ENCODE assay signal across 14 cellular contexts in genomic region chr1:90970208-90970607, GRCh38. TPM values are rescaled to one million over a fixed set of nuclear protein-coding genes. Genes with fewer than 3 reads are reported as not detected.
DNase-seq lines count a peak whose midpoint lies in the region; ATAC-seq and TF ChIP-seq lines count a peak whose summit lies in the region.
"Had no signal": no experiment of that assay in that cellular context is flagged by ENCODE, and none has a peak within 500 bp of the region (broad histone marks: within the 10 kb centered on the region; RNA-seq: fewer than 3 reads in every experiment).

No MANE protein-coding gene starts in this region.

- H3K27ac ChIP-seq in KMS-11 = no peak overlapping the region

- H4K20me1 ChIP-seq in KMS-11 (ENCODE audit: insufficient read depth) = peaks cover 20% of the 10 kb centered on the region; the same call in 1 of the 2 replicates

- no peak for TF ChIP-seq CTCF in KMS-11 (conservative IDR thresholded peaks at IDR 0.05; ENCODE audit: low read depth, low read length)
- no peak for TF ChIP-seq CTCF in progenitor cell of endocrine pancreas (IDR thresholded peaks at IDR 0.05; ENCODE audit: unreplicated experiment)

- no peaks in the 10 kb centered on the region for H3K36me3 ChIP-seq in KMS-11 (ENCODE audit: insufficient read depth)
- peaks cover 21% of the 10 kb centered on the region for H3K36me3 ChIP-seq in adipocyte (ENCODE audit: control insufficient read depth, insufficient read depth, low read length, severe bottlenecking)

- peak; percentile 5 for DNase-seq in GM03348 (ENCODE audit: low spot score)
- DNase-seq in adipocyte (ENCODE audit: low read depth) = peak; percentile 47
- no peak for DNase-seq in progenitor cell of endocrine pancreas (ENCODE audit: low spot score, unreplicated experiment)
- no peak for DNase-seq in activated T-cell treated with anti-CD3 and anti-CD28 coated beads, Interleukin-2, amount 50 U/mL, for 1 hour
- no peak for DNase-seq in glomerular visceral epithelial cell (ENCODE audit: extremely low spot score)
- DNase-seq: C1 segment of cervical spinal cord; Calu3; CD4-positive, alpha-beta T cell; DMS79; EL had no signal

- no peak overlapping the region for H2AFZ ChIP-seq in KMS-11 (ENCODE audit: low read depth)

- H3K27me3 ChIP-seq in KMS-11 (ENCODE audit: insufficient read depth, low read depth) (no peaks in the 10 kb centered on the region), adipocyte (replicated peaks; ENCODE audit: control insufficient read depth, insufficient read depth, low read length) (no peaks in the 10 kb centered on the region)

- peaks cover 39% of the 10 kb centered on the region for H3K4me1 ChIP-seq in KMS-11 (ENCODE audit: low read depth, poor library complexity, severe bottlenecking)
- peaks cover 32% of the 10 kb centered on the region for H3K4me1 ChIP-seq in adipocyte (ENCODE audit: control insufficient read depth, insufficient read depth, low read length)

- H3K27ac Mint-ChIP-seq in progenitor cell of endocrine pancreas = peak overlapping the region; percentile 68
- H3K27ac Mint-ChIP-seq in activated T-helper 17 cell treated with anti-CD3 and anti-CD28 coated beads, Interleukin-2, amount 50 U/mL, for 72 hours = no peak overlapping the region
- H3K27ac Mint-ChIP-seq: B cell; CD4-positive, alpha-beta T cell had no signal

- no peak for ATAC-seq in activated T-helper 17 cell treated with anti-CD3 and anti-CD28 coated beads, Interleukin-2, amount 50 U/mL, for 72 hours (replicated peaks)
- ATAC-seq: HCT116 had no signal

- H3K9me3 Mint-ChIP-seq in progenitor cell of endocrine pancreas (ENCODE audit: low read depth) = no peaks in the 10 kb centered on the region
- H3K9me3 Mint-ChIP-seq in activated T-helper 17 cell treated with anti-CD3 and anti-CD28 coated beads, Interleukin-2, amount 50 U/mL, for 72 hours = no peaks in the 10 kb centered on the region
- H3K9me3 Mint-ChIP-seq: CD4-positive, alpha-beta T cell had no signal

- H3K9ac ChIP-seq in KMS-11 (no peak overlapping the region), adipocyte (ENCODE audit: low read length) (no peak overlapping the region)

- no peak overlapping the region for H3K4me3 Mint-ChIP-seq in progenitor cell of endocrine pancreas (ENCODE audit: low read depth)
- H3K4me3 Mint-ChIP-seq in activated T-helper 17 cell treated with anti-CD3 and anti-CD28 coated beads, Interleukin-2, amount 50 U/mL, for 72 hours = no peak overlapping the region
- H3K4me3 Mint-ChIP-seq: B cell; CD4-positive, alpha-beta T cell had no signal

- no peaks in the 10 kb centered on the region for H3K27me3 Mint-ChIP-seq in progenitor cell of endocrine pancreas
- H3K27me3 Mint-ChIP-seq in activated T-helper 17 cell treated with anti-CD3 and anti-CD28 coated beads, Interleukin-2, amount 50 U/mL, for 72 hours = no peaks in the 10 kb centered on the region
- H3K27me3 Mint-ChIP-seq: B cell; CD4-positive, alpha-beta T cell had no signal

- H3K36me3 Mint-ChIP-seq in progenitor cell of endocrine pancreas (ENCODE audit: insufficient read depth) = peaks cover 11% of the 10 kb centered on the region
- H3K36me3 Mint-ChIP-seq in activated T-helper 17 cell treated with anti-CD3 and anti-CD28 coated beads, Interleukin-2, amount 50 U/mL, for 72 hours (ENCODE audit: low read depth) = peaks cover 66% of the 10 kb centered on the region

- H3K4me3 ChIP-seq in KMS-11 (IDR thresholded peaks at IDR 0.05; ENCODE audit: insufficient read depth, low read depth, low read length) (no peak overlapping the region), adipocyte (ENCODE audit: low read length) (no peak overlapping the region)

- no peaks in the 10 kb centered on the region; the same call in 1 of the 2 replicates for H3K79me2 ChIP-seq in KMS-11 (ENCODE audit: insufficient read depth, low read depth)

- peak overlapping the region; percentile 45; the same call in 1 of the 2 replicates for H3K4me2 ChIP-seq in KMS-11

- no peaks in the 10 kb centered on the region for H3K9me3 ChIP-seq in adipocyte (ENCODE audit: control insufficient read depth, low read length)

- H3K4me1 Mint-ChIP-seq in progenitor cell of endocrine pancreas (ENCODE audit: low read depth) = peaks cover 4% of the 10 kb centered on the region
- peaks cover 39% of the 10 kb centered on the region for H3K4me1 Mint-ChIP-seq in activated T-helper 17 cell treated with anti-CD3 and anti-CD28 coated beads, Interleukin-2, amount 50 U/mL, for 72 hours

RNA-seq across cellular contexts. Expression of gene ZNF644, which starts 51.6 kb away (rescaled TPM):
- total RNA-seq in progenitor cell of endocrine pancreas = 100 and 101 TPM in 2 replicates
- total RNA-seq in activated T-helper 17 cell treated with anti-CD3 and anti-CD28 coated beads, Interleukin-2, amount 50 U/mL, for 72 hours = 10 to 100 TPM; 55.7 to 57.9 TPM

Comparison
In these comparisons a context has a peak if more than half of its experiments do, and no peak if none do; other contexts are left out.
1. DNase-seq: peak in GM03348 (single experiment) and adipocyte (single experiment); none in progenitor cell of endocrine pancreas (single experiment), activated T-cell treated with anti-CD3 and anti-CD28 coated beads, Interleukin-2, amount 50 U/mL, for 1 hour (single experiment) and glomerular visceral epithelial cell (single experiment).